Comparison of ENCODE assay signal across 1 cellular context in the genomic region with DNA sequence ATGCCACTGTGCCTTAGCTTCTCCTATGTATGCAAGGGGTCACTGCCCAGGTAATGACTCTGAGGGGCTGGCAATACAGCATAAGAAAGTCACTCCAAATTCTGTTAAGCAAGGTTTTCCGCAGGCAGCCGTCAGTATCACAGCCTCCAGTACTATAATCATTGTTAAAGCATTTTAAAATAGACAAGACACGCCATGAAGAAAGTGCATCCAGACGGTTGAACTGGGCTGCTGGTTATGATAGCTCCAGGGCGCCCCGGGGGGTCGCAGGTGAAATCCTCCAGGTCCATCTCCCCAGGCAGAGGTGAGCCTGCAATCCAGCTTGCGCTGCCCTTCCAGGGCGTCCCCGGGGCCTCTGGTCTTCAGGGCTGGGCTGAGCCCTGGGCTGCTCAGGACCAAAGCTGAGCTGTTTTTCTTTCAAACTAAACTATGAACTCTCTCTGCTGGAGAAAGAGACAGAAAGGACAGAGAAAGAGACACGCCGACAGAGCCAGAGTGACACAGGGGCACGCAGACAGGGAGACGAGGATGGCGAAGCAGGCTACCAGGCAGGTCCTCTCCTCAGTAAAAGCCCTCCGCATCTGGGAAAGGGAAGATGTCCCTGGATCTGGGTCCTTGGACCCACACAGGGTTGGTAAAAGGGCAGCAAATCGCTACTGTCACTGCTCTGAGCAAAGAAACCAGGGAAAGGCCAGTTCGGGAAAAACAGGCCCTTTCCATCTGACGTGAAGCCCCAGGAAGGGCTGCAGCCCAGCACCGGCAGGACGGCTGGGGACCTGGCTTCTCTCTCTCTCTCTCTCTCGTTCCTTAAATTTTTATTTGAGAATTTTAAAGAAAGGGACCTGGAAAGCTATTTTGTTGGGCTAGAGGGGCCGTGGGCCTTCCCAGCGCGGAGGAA.
TF ChIP-seq lines count a peak whose summit lies in the region.

No MANE protein-coding gene starts in this region.

TF ChIP-seq in HepG2, 621 proteins besides CTCF, POLR2A, EP300 and RAD21:
- no peak for TF ChIP-seq RORA (CRISPR knock-in tag; IDR thresholded peaks at IDR 0.05)
- no peak for TF ChIP-seq HNRNPK (IDR thresholded peaks at IDR 0.05; ENCODE audit: low read depth, low read length, poor library complexity, severe bottlenecking)
- TF ChIP-seq ZNF557 (CRISPR knock-in tag; IDR thresholded peaks at IDR 0.05), result no peak
- TF ChIP-seq ISX (CRISPR knock-in tag; conservative IDR thresholded peaks at IDR 0.05), result no peak
- no peak for TF ChIP-seq MED13 (CRISPR knock-in tag; IDR thresholded peaks at IDR 0.05)
- TF ChIP-seq SP5 (CRISPR knock-in tag; IDR thresholded peaks at IDR 0.05; ENCODE audit: borderline replicate concordance, low read depth), result no peak
- TF ChIP-seq, protein P1, sequence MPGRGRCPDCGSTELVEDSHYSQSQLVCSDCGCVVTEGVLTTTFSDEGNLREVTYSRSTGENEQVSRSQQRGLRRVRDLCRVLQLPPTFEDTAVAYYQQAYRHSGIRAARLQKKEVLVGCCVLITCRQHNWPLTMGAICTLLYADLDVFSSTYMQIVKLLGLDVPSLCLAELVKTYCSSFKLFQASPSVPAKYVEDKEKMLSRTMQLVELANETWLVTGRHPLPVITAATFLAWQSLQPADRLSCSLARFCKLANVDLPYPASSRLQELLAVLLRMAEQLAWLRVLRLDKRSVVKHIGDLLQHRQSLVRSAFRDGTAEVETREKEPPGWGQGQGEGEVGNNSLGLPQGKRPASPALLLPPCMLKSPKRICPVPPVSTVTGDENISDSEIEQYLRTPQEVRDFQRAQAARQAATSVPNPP (CRISPR knock-in tag; IDR thresholded peaks at IDR 0.05), result no peak
- no peak for TF ChIP-seq ZNF782 (CRISPR knock-in tag; IDR thresholded peaks at IDR 0.05; ENCODE audit: borderline replicate concordance)
- TF ChIP-seq U2AF2 (IDR thresholded peaks at IDR 0.05; ENCODE audit: low read depth, low read length), result no peak
- no peak for TF ChIP-seq ZNF550 (CRISPR knock-in tag; IDR thresholded peaks at IDR 0.05; ENCODE audit: borderline replicate concordance)
TF ChIP-seq in HepG2: peak in this region for 0.
